ENCODE assay signal across 11 cellular contexts in the genomic region with DNA sequence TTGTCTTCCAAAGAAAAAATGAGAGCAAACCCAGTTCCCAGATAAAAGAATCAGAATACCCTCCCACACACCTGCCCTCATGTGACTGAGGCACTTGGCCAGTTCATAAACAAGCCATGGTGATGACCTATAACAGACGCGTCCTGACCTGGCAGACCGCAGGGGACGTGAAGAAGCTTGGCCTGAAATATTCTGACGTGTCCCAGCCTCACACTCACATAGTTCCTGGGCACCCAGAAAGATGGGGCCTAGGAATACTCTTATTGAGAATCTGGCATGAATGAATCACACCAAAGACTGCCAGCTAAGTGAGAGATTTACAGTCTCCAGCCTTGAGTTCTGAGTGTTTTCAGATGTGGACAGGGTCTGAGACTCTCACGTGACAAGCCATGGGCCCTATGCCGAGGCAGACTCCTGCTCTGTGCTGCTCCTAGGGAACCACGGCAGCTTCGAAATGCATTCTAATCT. TPM values are rescaled to one million over a fixed set of nuclear protein-coding genes. Genes with fewer than 3 reads are reported as not detected.
DNase-seq lines count a peak whose midpoint lies in the region; FAIRE-seq and TF ChIP-seq lines count a peak whose summit lies in the region.
"Had no signal": no experiment of that assay in that cellular context is flagged by ENCODE, and none has a peak within 500 bp of the region (broad histone marks: within the 10 kb centered on the region; RNA-seq: fewer than 3 reads in every experiment).

No MANE protein-coding gene starts in this region.

- TF ChIP-seq CTCF in AG04450 (IDR thresholded peaks at IDR 0.05; ENCODE audit: low read depth, low read length) (no peak), Peyer's patch (IDR thresholded peaks at IDR 0.05) (no peak), fibroblast of pulmonary artery (IDR thresholded peaks at IDR 0.05; ENCODE audit: low read length, missing control alignments) (no peak)

- no peaks in the 10 kb centered on the region for H3K4me1 ChIP-seq in Peyer's patch
- peaks cover 34% of the 10 kb centered on the region for H3K4me1 ChIP-seq in muscle layer of colon (ENCODE audit: insufficient read depth, low read length)

- H3K4me3 ChIP-seq in AG04450 (ENCODE audit: low read depth, low read length): no peak overlapping the region
- no peak overlapping the region for H3K4me3 ChIP-seq in Peyer's patch
- no peak overlapping the region for H3K4me3 ChIP-seq in fibroblast of pulmonary artery (replicated peaks; ENCODE audit: low read depth, low read length)
- H3K4me3 ChIP-seq in muscle layer of colon (ENCODE audit: low read depth in 1 of 2, low read length in 2 of 2): peak overlapping the region in 1 of 2 donors; percentile 8
- H3K4me3 ChIP-seq: tibial artery had no signal

- no peak overlapping the region for H3K9ac ChIP-seq in muscle layer of colon (ENCODE audit: low read length)

- no peak overlapping the region for H3K27ac Mint-ChIP-seq in activated CD4-positive, alpha-beta T cell treated with anti-CD3 and anti-CD28 coated beads, Interleukin-2, amount 10 ng/mL, durations not matched to agents 7 days and 5 days

- DNase-seq in AG04450 (ENCODE audit: low read depth, low spot score) (peak; percentile 84), Peyer's patch (peak in 2 of 3 donors; percentile 22 to 64), fibroblast of pulmonary artery (ENCODE audit: low read depth) (peak; percentile 92), GM19239 (ENCODE audit: insufficient read length, low spot score) (no peak), NCI-H345 treated with DMSO at 0.1 percent for 48 hours (lab: John Stamatoyannopoulos, UW; ENCODE audit: unreplicated experiment) (no peak), SW 1271 (lab: John Stamatoyannopoulos, UW) (no peak)
- DNase-seq in activated CD4-positive, alpha-beta T cell treated with anti-CD3 and anti-CD28 coated beads, Interleukin-2, amount 10 ng/mL, durations not matched to agents 7 days and 5 days: no peak
- DNase-seq: activated CD4-positive, alpha-beta T cell treated with anti-CD3 and anti-CD28 coated beads for 4 hours; stimulated activated CD4-positive, alpha-beta T cell treated with anti-CD3 and anti-CD28 coated beads, Interleukin-15, amount 100 ng/mL, for 24 hours had no signal

- H3K36me3 ChIP-seq in Peyer's patch: no peaks in the 10 kb centered on the region
- H3K36me3 ChIP-seq in muscle layer of colon (ENCODE audit: insufficient read depth, low read length): no peaks in the 10 kb centered on the region
- H3K36me3 ChIP-seq: tibial artery had no signal

- no peak for TF ChIP-seq POLR2A in Peyer's patch (IDR thresholded peaks at IDR 0.05)

- FAIRE-seq in GM19239 (lab: Jason Lieb, UNC): no peak

- no peak overlapping the region for H3K4me3 Mint-ChIP-seq in activated CD4-positive, alpha-beta T cell treated with anti-CD3 and anti-CD28 coated beads, Interleukin-2, amount 10 ng/mL, durations not matched to agents 7 days and 5 days

- no peaks in the 10 kb centered on the region for H3K36me3 Mint-ChIP-seq in activated CD4-positive, alpha-beta T cell treated with anti-CD3 and anti-CD28 coated beads, Interleukin-2, amount 10 ng/mL, durations not matched to agents 7 days and 5 days (ENCODE audit: low read depth)

- no peaks in the 10 kb centered on the region for H3K27me3 ChIP-seq in AG04450 (ENCODE audit: control insufficient read depth, insufficient read depth, low read length)
- H3K27me3 ChIP-seq in Peyer's patch: no peaks in the 10 kb centered on the region
- H3K27me3 ChIP-seq in muscle layer of colon (ENCODE audit: control insufficient read depth in 1 of 2, insufficient read depth in 2 of 2, low read length in 2 of 2): no peaks in the 10 kb centered on the region
- H3K27me3 ChIP-seq: tibial artery had no signal

- POLR2A ChIA-PET in AG04450 (lab: Yijun Ruan, JAX): interaction anchor here (1.6 kb wide), 1 partner anchor 64 kb away, joined by 6 read pairs; no protein-coding TSS in a partner anchor
- POLR2A ChIA-PET in activated CD4-positive, alpha-beta T cell treated with anti-CD3 and anti-CD28 coated beads, Interleukin-2, amount 10 ng/mL, durations not matched to agents 7 days and 5 days (lab: Charles Lee): no interaction called here

- H3K9me3 ChIP-seq in AG04450 (ENCODE audit: control insufficient read depth, insufficient read depth, low read length) (no peaks in the 10 kb centered on the region), Peyer's patch (no peaks in the 10 kb centered on the region), muscle layer of colon (ENCODE audit: low read length) (no peaks in the 10 kb centered on the region)
- H3K9me3 ChIP-seq: tibial artery had no signal

- no peaks in the 10 kb centered on the region for H3K9me3 Mint-ChIP-seq in activated CD4-positive, alpha-beta T cell treated with anti-CD3 and anti-CD28 coated beads, Interleukin-2, amount 10 ng/mL, durations not matched to agents 7 days and 5 days

- H3K4me1 Mint-ChIP-seq in activated CD4-positive, alpha-beta T cell treated with anti-CD3 and anti-CD28 coated beads, Interleukin-2, amount 10 ng/mL, durations not matched to agents 7 days and 5 days: no peaks in the 10 kb centered on the region

- H3K27ac ChIP-seq in AG04450 (ENCODE audit: low read depth, low read length) (peak overlapping the region; percentile 90), Peyer's patch (peak overlapping the region in 3 of 4 donors; percentile 5 to 31 (median 17)), muscle layer of colon (ENCODE audit: low read depth, low read length) (peak overlapping the region; percentile 2)

- CTCF ChIA-PET in AG04450 (lab: Charles Lee): interaction anchor here (1.3 kb wide), 1 partner anchor 18 kb away, joined by 7 read pairs; no protein-coding TSS in a partner anchor
- CTCF ChIA-PET in activated CD4-positive, alpha-beta T cell treated with anti-CD3 and anti-CD28 coated beads, Interleukin-2, amount 10 ng/mL, durations not matched to agents 7 days and 5 days (lab: Charles Lee): no interaction called here

- peaks cover 4% of the 10 kb centered on the region for H3K27me3 Mint-ChIP-seq in activated CD4-positive, alpha-beta T cell treated with anti-CD3 and anti-CD28 coated beads, Interleukin-2, amount 10 ng/mL, durations not matched to agents 7 days and 5 days

RNA-seq across cellular contexts. Expression of a gene that starts 17.2 kb away (rescaled TPM):
- polyA plus RNA-seq in AG04450 (2011; rRNA removed): 12.3 and 12.7 TPM in 2 replicates
- 25.5 and 31.7 TPM in 2 replicates for polyA minus RNA-seq in AG04450 (2011; rRNA and poly(A)+ RNA removed)
- total RNA-seq in Peyer's patch: 10 to 100 TPM; 24.3 to 99.0 (median 37.4) TPM
- total RNA-seq in activated CD4-positive, alpha-beta T cell treated with anti-CD3 and anti-CD28 coated beads, Interleukin-2, amount 10 ng/mL, durations not matched to agents 7 days and 5 days: 10 to 100 TPM; 43.6 to 47.2 TPM

Comparison
In these comparisons a context has a peak if more than half of its experiments do, and no peak if none do; other contexts are left out.
1. DNase-seq: peak in AG04450 (single experiment), Peyer's patch (2 of 3) and fibroblast of pulmonary artery (single experiment); none in activated CD4-positive, alpha-beta T cell treated with anti-CD3 and anti-CD28 coated beads, Interleukin-2, amount 10 ng/mL, durations not matched to agents 7 days and 5 days (single experiment), GM19239 (single experiment), NCI-H345 treated with DMSO at 0.1 percent for 48 hours (single experiment) and SW 1271 (0 of 2).
2. H3K27ac ChIP-seq: peak in every context shown above with its lines; median percentile 90 in AG04450; 17 in Peyer's patch; 2 in muscle layer of colon.